In genomic region chr12:25186788-25187397, GRCh38 we compare ENCODE assay signal across 9 cellular contexts. TPM values are rescaled to one million over a fixed set of nuclear protein-coding genes. Genes with fewer than 3 reads are reported as not detected.
DNase-seq lines count a peak whose midpoint lies in the region; ATAC-seq, FAIRE-seq and TF ChIP-seq lines count a peak whose summit lies in the region.
"Had no signal": no experiment of that assay in that cellular context is flagged by ENCODE, and none has a peak within 500 bp of the region (broad histone marks: within the 10 kb centered on the region; RNA-seq: fewer than 3 reads in every experiment).

No MANE protein-coding gene starts in this region.

- peak overlapping the region; percentile 67 to 95 (median 91) for H3K27ac Mint-ChIP-seq in CD4-positive, CD25-positive, alpha-beta regulatory T cell
- H3K27ac Mint-ChIP-seq in astrocyte (ENCODE audit: unreplicated experiment) (no peak overlapping the region), WTC11 (no peak overlapping the region)

- H3K36me3 ChIP-seq in CD4-positive, CD25-positive, alpha-beta regulatory T cell (ENCODE audit: control insufficient read depth, insufficient read depth, low read length): no peaks in the 10 kb centered on the region
- H3K36me3 ChIP-seq in astrocyte (ENCODE audit: insufficient read depth, low read length): no peaks in the 10 kb centered on the region

- no peak overlapping the region for H3K27ac ChIP-seq in CD4-positive, CD25-positive, alpha-beta regulatory T cell (ENCODE audit: insufficient read depth, low read length, poor library complexity, severe bottlenecking)
- H3K27ac ChIP-seq in astrocyte (ENCODE audit: low read depth, low read length): no peak overlapping the region

- H3K4me2 ChIP-seq in astrocyte (ENCODE audit: low read length): peak overlapping the region; percentile 60

- no peaks in the 10 kb centered on the region for H3K9me3 ChIP-seq in CD4-positive, CD25-positive, alpha-beta regulatory T cell (ENCODE audit: control insufficient read depth in 2 of 2, low read length in 2 of 2)
- no peaks in the 10 kb centered on the region for H3K9me3 ChIP-seq in astrocyte (ENCODE audit: insufficient read depth, low read depth, low read length)

- no peak overlapping the region for H3K9ac ChIP-seq in astrocyte (ENCODE audit: low read length)

- FAIRE-seq in astrocyte (lab: Jason Lieb, UNC): no peak

- CTCF ChIA-PET in WTC11 (lab: Charles Lee): no interaction called here

- H3K27me3 ChIP-seq in CD4-positive, CD25-positive, alpha-beta regulatory T cell (ENCODE audit: control insufficient read depth, insufficient read depth, low read length): no peaks in the 10 kb centered on the region
- H3K27me3 ChIP-seq in astrocyte (ENCODE audit: insufficient read depth, low read length): no peaks in the 10 kb centered on the region

- H3K4me3 Mint-ChIP-seq in CD4-positive, CD25-positive, alpha-beta regulatory T cell: peak overlapping the region; percentile 36 to 90 (median 68)
- H3K4me3 Mint-ChIP-seq in astrocyte (ENCODE audit: unreplicated experiment) (no peak overlapping the region), WTC11 (no peak overlapping the region)

- no peaks in the 10 kb centered on the region for H3K79me2 ChIP-seq in astrocyte (ENCODE audit: insufficient read depth, low read length)

- peaks cover 10% of the 10 kb centered on the region for H3K4me1 ChIP-seq in CD4-positive, CD25-positive, alpha-beta regulatory T cell (ENCODE audit: control insufficient read depth, insufficient read depth, low read length, poor library complexity, severe bottlenecking)
- peaks cover 28% of the 10 kb centered on the region for H3K4me1 ChIP-seq in astrocyte (ENCODE audit: insufficient read depth, low read length)

- H3K4me3 ChIP-seq in CD4-positive, CD25-positive, alpha-beta regulatory T cell (ENCODE audit: low read depth, low read length): peak overlapping the region; percentile 81
- H3K4me3 ChIP-seq in astrocyte (ENCODE audit: insufficient read depth, low read depth, low read length): no peak overlapping the region

- POLR2A ChIA-PET in WTC11 (lab: Charles Lee): no interaction called here

- DNase-seq in CD4-positive, CD25-positive, alpha-beta regulatory T cell: peak in 2 of 3 donors; percentile 19 to 55
- peak; percentile 67 for DNase-seq in astrocyte (ENCODE audit: low read depth)
- no peak for DNase-seq in WTC11 (ENCODE audit: low spot score)
- no peak for DNase-seq in NCI-H510A treated with DMSO at 0.1 percent for 48 hours (lab: John Stamatoyannopoulos, UW)
- DNase-seq in midbrain (lab: John Stamatoyannopoulos, UW): no peak
- no peak for DNase-seq in COLO829 (ENCODE audit: low spot score)
- DNase-seq: COR-L47 had no signal

- ATAC-seq in CD4-positive, CD25-positive, alpha-beta regulatory T cell (ENCODE audit: low read depth in 2 of 2): peak; percentile 52 to 54
- peak; percentile 68 for ATAC-seq in GM19372 (IDR thresholded peaks at IDR 0.05; ENCODE audit: low read depth, unreplicated experiment)
- ATAC-seq in HG03175 (IDR thresholded peaks at IDR 0.05; ENCODE audit: unreplicated experiment): peak; percentile 90
- no peak for ATAC-seq in WTC11

- no peaks in the 10 kb centered on the region for H3K36me3 Mint-ChIP-seq in CD4-positive, CD25-positive, alpha-beta regulatory T cell
- H3K36me3 Mint-ChIP-seq in astrocyte (ENCODE audit: low read depth, unreplicated experiment): no peaks in the 10 kb centered on the region
- no peaks in the 10 kb centered on the region for H3K36me3 Mint-ChIP-seq in WTC11

- TF ChIP-seq CTCF in astrocyte (IDR thresholded peaks at IDR 0.05; ENCODE audit: insufficient read depth, low read depth, low read length) (no peak), WTC11 (IDR thresholded peaks at IDR 0.05) (no peak)

- H4K20me1 ChIP-seq in astrocyte (ENCODE audit: insufficient read depth, low read length): no peaks in the 10 kb centered on the region

- H3K27me3 Mint-ChIP-seq in CD4-positive, CD25-positive, alpha-beta regulatory T cell: peaks cover 12% of the 10 kb centered on the region
- H3K27me3 Mint-ChIP-seq in astrocyte (ENCODE audit: low read depth, unreplicated experiment) (no peaks in the 10 kb centered on the region), WTC11 (ENCODE audit: low read depth) (no peaks in the 10 kb centered on the region)

- no peak overlapping the region for H2AFZ ChIP-seq in astrocyte (ENCODE audit: low read depth, low read length)

- H3K4me1 Mint-ChIP-seq in CD4-positive, CD25-positive, alpha-beta regulatory T cell: peaks cover 8 to 13% (median 11%) of the 10 kb centered on the region in 4 donors
- H3K4me1 Mint-ChIP-seq in astrocyte (ENCODE audit: low read depth, unreplicated experiment) (peaks cover 17% of the 10 kb centered on the region), WTC11 (no peaks in the 10 kb centered on the region)

- no peaks in the 10 kb centered on the region for H3K9me3 Mint-ChIP-seq in CD4-positive, CD25-positive, alpha-beta regulatory T cell
- H3K9me3 Mint-ChIP-seq in astrocyte (ENCODE audit: unreplicated experiment) (no peaks in the 10 kb centered on the region), WTC11 (no peaks in the 10 kb centered on the region)

TF ChIP-seq in WTC11, 78 proteins besides CTCF, POLR2A, EP300 and RAD21:
- TF ChIP-seq ATF6 (CRISPR knock-in tag; IDR thresholded peaks at IDR 0.05): no peak
- no peak for TF ChIP-seq NR2C2 (CRISPR knock-in tag; IDR thresholded peaks at IDR 0.05)
- TF ChIP-seq JAZF1 (CRISPR knock-in tag; IDR thresholded peaks at IDR 0.05): no peak

RNA-seq across cellular contexts. Expression of gene DNAI7, which starts 8.1 kb away (rescaled TPM):
- total RNA-seq in CD4-positive, CD25-positive, alpha-beta regulatory T cell: 0.25 TPM
- under 1 TPM in 1 of 4 donors, not detected in 3; 0.07 TPM for polyA plus RNA-seq in CD4-positive, CD25-positive, alpha-beta regulatory T cell
- total RNA-seq in astrocyte (0.23 TPM in 1 of 2 replicates, not detected in the other), WTC11 (2021) (0.25 TPM in 1 of 3 replicates, not detected in the others)

RNA-seq across cellular contexts. Expression of gene ETFRF1, which starts 8.1 kb away (rescaled TPM):
- total RNA-seq in CD4-positive, CD25-positive, alpha-beta regulatory T cell: 18.0 TPM
- polyA plus RNA-seq in CD4-positive, CD25-positive, alpha-beta regulatory T cell: 10 to 100 TPM; 22.8 to 32.8 (median 28.7) TPM
- total RNA-seq in astrocyte (6.7 and 9.2 TPM in 2 replicates), WTC11 (2021) (5.9 to 7.4 TPM (median 7.1 TPM) in 3 replicates)

Comparison
In these comparisons a context has a peak if more than half of its experiments do, and no peak if none do; other contexts are left out.
1. DNase-seq: peak in CD4-positive, CD25-positive, alpha-beta regulatory T cell (2 of 3) and astrocyte (single experiment); none in WTC11 (single experiment), NCI-H510A treated with DMSO at 0.1 percent for 48 hours (single experiment), midbrain (single experiment) and COLO829 (single experiment).
2. H3K27ac Mint-ChIP-seq: peak in CD4-positive, CD25-positive, alpha-beta regulatory T cell (3 of 3); none in astrocyte (single experiment) and WTC11 (single experiment).
3. H3K4me3 Mint-ChIP-seq: peak in CD4-positive, CD25-positive, alpha-beta regulatory T cell (4 of 4); none in astrocyte (single experiment) and WTC11 (single experiment).